ENCODE assay signal across 9 cellular contexts in genomic region chr12:96219700-96220206, GRCh38. TPM values are rescaled to one million over a fixed set of nuclear protein-coding genes. Genes with fewer than 3 reads are reported as not detected.
DNase-seq lines count a peak whose midpoint lies in the region; ATAC-seq and TF ChIP-seq lines count a peak whose summit lies in the region.
"Had no signal": no experiment of that assay in that cellular context is flagged by ENCODE, and none has a peak within 500 bp of the region (broad histone marks: within the 10 kb centered on the region; RNA-seq: fewer than 3 reads in every experiment).

No MANE protein-coding gene starts in this region.

- no peaks in the 10 kb centered on the region for H3K9me3 ChIP-seq in CD4-positive, alpha-beta T cell (ENCODE audit: control insufficient read depth, low read length)
- H3K9me3 ChIP-seq in HUES64 (ENCODE audit: insufficient read depth, low read depth, low read length), result no peaks in the 10 kb centered on the region
- H3K9me3 ChIP-seq: neutrophil had no signal

- H3K36me3 Mint-ChIP-seq in CD4-positive, alpha-beta T cell (ENCODE audit: low read depth), result peaks cover 56% of the 10 kb centered on the region
- peaks cover 93% of the 10 kb centered on the region for H3K36me3 Mint-ChIP-seq in activated T-helper 17 cell treated with anti-CD3 and anti-CD28 coated beads, Interleukin-2, amount 50 U/mL, for 72 hours (ENCODE audit: low read depth)

- CTCF ChIA-PET in CD4-positive, alpha-beta T cell (lab: Charles Lee), result interaction anchor here (0.9 kb wide), 1 partner anchor 181 kb away, joined by 4 read pairs; no protein-coding TSS in a partner anchor
- CTCF ChIA-PET in HEK293T (lab: Yijun Ruan, JAX), result interaction anchor here (0.8 kb wide), 1 partner anchor 297 kb away, joined by 3 read pairs; no protein-coding TSS in a partner anchor

- ATAC-seq in CD4-positive, alpha-beta T cell (ENCODE audit: poor library complexity), result no peak
- ATAC-seq in activated T-helper 17 cell treated with anti-CD3 and anti-CD28 coated beads, Interleukin-2, amount 50 U/mL, for 72 hours (replicated peaks), result peak; percentile 17
- ATAC-seq in HG03565 (IDR thresholded peaks at IDR 0.05; ENCODE audit: unreplicated experiment) (no peak), HG02885 (IDR thresholded peaks at IDR 0.05; ENCODE audit: poor library complexity, unreplicated experiment) (no peak)

- H3K4me3 Mint-ChIP-seq in CD4-positive, alpha-beta T cell, result no peak overlapping the region
- peak overlapping the region; percentile 18 for H3K4me3 Mint-ChIP-seq in activated T-helper 17 cell treated with anti-CD3 and anti-CD28 coated beads, Interleukin-2, amount 50 U/mL, for 72 hours

- intact Hi-C loops in CD4-positive, alpha-beta T cell (cut with DNase I, micrococcal nuclease), result loop anchor here in 1 of 2 experiments (10.0 kb wide), 1 partner anchor 305 kb away; no protein-coding TSS in a partner anchor

- H3K27me3 Mint-ChIP-seq in CD4-positive, alpha-beta T cell, result no peaks in the 10 kb centered on the region
- no peaks in the 10 kb centered on the region for H3K27me3 Mint-ChIP-seq in activated T-helper 17 cell treated with anti-CD3 and anti-CD28 coated beads, Interleukin-2, amount 50 U/mL, for 72 hours

- peak overlapping the region; percentile 46; the same call in 1 of the 2 replicates for H3K9ac ChIP-seq in HUES64 (ENCODE audit: low read depth, low read length)

- no peak for DNase-seq in CD4-positive, alpha-beta T cell
- DNase-seq in left kidney (ENCODE audit: low read depth, low spot score) (peak; percentile 32), HEK293T (ENCODE audit: extremely low spot score) (no peak)
- DNase-seq in activated CD4-positive, alpha-beta T cell treated with anti-CD3 and anti-CD28 coated beads, Interleukin-2, amount 50 U/mL, for 48 hours, result no peak

- TF ChIP-seq CTCF in CD4-positive, alpha-beta T cell (IDR thresholded peaks at IDR 0.05), result no peak

- peaks cover 30% of the 10 kb centered on the region for H3K4me1 ChIP-seq in HUES64 (ENCODE audit: insufficient read depth, low read length)

- H3K36me3 ChIP-seq in HUES64 (ENCODE audit: insufficient read depth, low read length), result peaks cover 10% of the 10 kb centered on the region; the same call in 1 of the 2 replicates
- H3K36me3 ChIP-seq: neutrophil had no signal

- no peaks in the 10 kb centered on the region for H3K27me3 ChIP-seq in CD4-positive, alpha-beta T cell (ENCODE audit: control insufficient read depth, insufficient read depth, low read length)
- no peaks in the 10 kb centered on the region for H3K27me3 ChIP-seq in HUES64 (ENCODE audit: insufficient read depth, low read length)
- H3K27me3 ChIP-seq: neutrophil had no signal

- no peak overlapping the region for H3K4me3 ChIP-seq in HUES64 (ENCODE audit: low read length)

- H3K27ac ChIP-seq in CD4-positive, alpha-beta T cell (ENCODE audit: low read depth, low read length), result no peak overlapping the region
- peak overlapping the region; percentile 44; the same call in 1 of the 2 replicates for H3K27ac ChIP-seq in HUES64 (ENCODE audit: low read depth, low read length)
- H3K27ac ChIP-seq: neutrophil had no signal

- 80% methylated on average over 15 of the region's 15 CpGs for WGBS in HUES64

- H3K27ac Mint-ChIP-seq in CD4-positive, alpha-beta T cell, result peak overlapping the region; percentile 33
- H3K27ac Mint-ChIP-seq in activated T-helper 17 cell treated with anti-CD3 and anti-CD28 coated beads, Interleukin-2, amount 50 U/mL, for 72 hours, result peak overlapping the region; percentile 76

- no peaks in the 10 kb centered on the region for H3K9me3 Mint-ChIP-seq in CD4-positive, alpha-beta T cell
- no peaks in the 10 kb centered on the region for H3K9me3 Mint-ChIP-seq in activated T-helper 17 cell treated with anti-CD3 and anti-CD28 coated beads, Interleukin-2, amount 50 U/mL, for 72 hours

- H3K4me1 Mint-ChIP-seq in CD4-positive, alpha-beta T cell (ENCODE audit: low read depth), result peaks cover 52% of the 10 kb centered on the region
- peaks cover 63% of the 10 kb centered on the region for H3K4me1 Mint-ChIP-seq in activated T-helper 17 cell treated with anti-CD3 and anti-CD28 coated beads, Interleukin-2, amount 50 U/mL, for 72 hours

- POLR2A ChIA-PET in CD4-positive, alpha-beta T cell (lab: Charles Lee), result interaction anchor here (0.6 kb wide), 1 partner anchor 24 kb away, joined by 3 read pairs; no protein-coding TSS in a partner anchor
- POLR2A ChIA-PET in HEK293T (lab: Yijun Ruan, JAX), result no interaction called here

TF ChIP-seq in HEK293T, 16 proteins besides CTCF, POLR2A, EP300 and RAD21:
- TF ChIP-seq FOXA1 (IDR thresholded peaks at IDR 0.05) (no peak), ZNF384 (IDR thresholded peaks at IDR 0.05) (no peak), ARNT (IDR thresholded peaks at IDR 0.05) (no peak), SP1 (IDR thresholded peaks at IDR 0.05) (no peak), PKNOX1 (IDR thresholded peaks at IDR 0.05) (no peak), FOXM1 (IDR thresholded peaks at IDR 0.05; ENCODE audit: borderline replicate concordance) (no peak), SUZ12 (IDR thresholded peaks at IDR 0.05) (no peak), NFRKB (IDR thresholded peaks at IDR 0.05) (no peak), BHLHE40 (IDR thresholded peaks at IDR 0.05; ENCODE audit: borderline replicate concordance) (no peak), CTBP1 (IDR thresholded peaks at IDR 0.05; ENCODE audit: borderline replicate concordance) (no peak), ELF4 (IDR thresholded peaks at IDR 0.05) (no peak), LEF1 (IDR thresholded peaks at IDR 0.05; ENCODE audit: borderline replicate concordance) (no peak)
TF ChIP-seq in HEK293T: peak in this region for 0.

RNA-seq across cellular contexts. Expression of gene ELK3, which starts 25.6 kb away (rescaled TPM):
- 10 to 100 TPM; 26.8 to 31.5 TPM for total RNA-seq in CD4-positive, alpha-beta T cell
- 12.8 TPM for polyA plus RNA-seq in HUES64 (2013, experiment 1 of 2)
- 18.9 TPM for polyA plus RNA-seq in HUES64 (2013, experiment 2 of 2)
- total RNA-seq in activated T-helper 17 cell treated with anti-CD3 and anti-CD28 coated beads, Interleukin-2, amount 50 U/mL, for 72 hours, result 10 to 100 TPM; 31.3 to 39.2 TPM
